Comparison of ENCODE assay signal across 1 cellular context in the genomic region with DNA sequence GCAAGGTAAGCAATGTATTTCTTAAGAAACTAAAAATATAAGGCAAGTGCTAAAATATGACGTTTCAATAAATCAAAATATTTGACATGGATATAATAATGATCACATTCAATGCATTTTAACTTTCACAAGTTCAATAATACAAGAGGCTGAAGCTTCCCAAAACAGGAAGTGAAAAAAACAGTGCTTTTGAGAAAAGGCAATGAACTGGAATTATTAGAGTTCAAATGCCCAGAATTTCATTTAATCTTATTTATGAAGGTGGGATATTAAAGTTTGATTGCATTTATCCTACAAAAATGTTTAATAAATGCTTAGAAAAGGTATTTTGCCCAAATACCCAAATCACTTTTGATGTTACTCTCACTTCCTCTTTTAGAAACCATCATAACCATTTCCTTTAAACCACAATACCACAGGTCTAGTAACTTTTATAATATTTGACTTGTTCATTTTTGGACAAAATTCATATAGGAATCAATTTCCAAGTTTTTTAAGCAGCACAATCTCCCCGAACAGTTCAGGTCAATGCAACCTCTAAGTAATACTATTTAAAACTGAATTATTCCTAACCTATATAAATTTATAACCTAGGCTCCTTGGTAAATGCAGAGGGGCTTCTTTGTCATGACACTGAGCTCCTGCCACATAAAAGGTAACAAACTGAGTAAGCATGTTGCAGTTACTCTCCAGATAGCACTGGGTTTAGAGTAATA.
TF ChIP-seq lines count a peak whose summit lies in the region.

No MANE protein-coding gene starts in this region.

TF ChIP-seq in K562, 482 proteins besides CTCF, POLR2A, EP300 and RAD21 (continued from another document):
- TF ChIP-seq, protein P1, sequence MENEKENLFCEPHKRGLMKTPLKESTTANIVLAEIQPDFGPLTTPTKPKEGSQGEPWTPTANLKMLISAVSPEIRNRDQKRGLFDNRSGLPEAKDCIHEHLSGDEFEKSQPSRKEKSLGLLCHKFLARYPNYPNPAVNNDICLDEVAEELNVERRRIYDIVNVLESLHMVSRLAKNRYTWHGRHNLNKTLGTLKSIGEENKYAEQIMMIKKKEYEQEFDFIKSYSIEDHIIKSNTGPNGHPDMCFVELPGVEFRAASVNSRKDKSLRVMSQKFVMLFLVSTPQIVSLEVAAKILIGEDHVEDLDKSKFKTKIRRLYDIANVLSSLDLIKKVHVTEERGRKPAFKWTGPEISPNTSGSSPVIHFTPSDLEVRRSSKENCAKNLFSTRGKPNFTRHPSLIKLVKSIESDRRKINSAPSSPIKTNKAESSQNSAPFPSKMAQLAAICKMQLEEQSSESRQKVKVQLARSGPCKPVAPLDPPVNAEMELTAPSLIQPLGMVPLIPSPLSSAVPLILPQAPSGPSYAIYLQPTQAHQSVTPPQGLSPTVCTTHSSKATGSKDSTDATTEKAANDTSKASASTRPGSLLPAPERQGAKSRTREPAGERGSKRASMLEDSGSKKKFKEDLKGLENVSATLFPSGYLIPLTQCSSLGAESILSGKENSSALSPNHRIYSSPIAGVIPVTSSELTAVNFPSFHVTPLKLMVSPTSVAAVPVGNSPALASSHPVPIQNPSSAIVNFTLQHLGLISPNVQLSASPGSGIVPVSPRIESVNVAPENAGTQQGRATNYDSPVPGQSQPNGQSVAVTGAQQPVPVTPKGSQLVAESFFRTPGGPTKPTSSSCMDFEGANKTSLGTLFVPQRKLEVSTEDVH (IDR thresholded peaks at IDR 0.05; ENCODE audit: low read depth, partially characterized antibody) = peak; percentile 18
- TF ChIP-seq HMGN3 (IDR thresholded peaks at IDR 0.05; ENCODE audit: borderline replicate concordance, extremely low read depth, insufficient read length, low read depth, low read length) (no peak), TGIF2 (CRISPR knock-in tag; IDR thresholded peaks at IDR 0.05) (no peak), ILK (tag; IDR thresholded peaks at IDR 0.05; ENCODE audit: borderline replicate concordance, low read depth) (no peak), SMARCA4 (IDR thresholded peaks at IDR 0.05) (peak; percentile 50; the same call in 1 of the 2 replicates), ELF2 (CRISPR knock-in tag; IDR thresholded peaks at IDR 0.05) (no peak)
- TF ChIP-seq, protein P2, sequence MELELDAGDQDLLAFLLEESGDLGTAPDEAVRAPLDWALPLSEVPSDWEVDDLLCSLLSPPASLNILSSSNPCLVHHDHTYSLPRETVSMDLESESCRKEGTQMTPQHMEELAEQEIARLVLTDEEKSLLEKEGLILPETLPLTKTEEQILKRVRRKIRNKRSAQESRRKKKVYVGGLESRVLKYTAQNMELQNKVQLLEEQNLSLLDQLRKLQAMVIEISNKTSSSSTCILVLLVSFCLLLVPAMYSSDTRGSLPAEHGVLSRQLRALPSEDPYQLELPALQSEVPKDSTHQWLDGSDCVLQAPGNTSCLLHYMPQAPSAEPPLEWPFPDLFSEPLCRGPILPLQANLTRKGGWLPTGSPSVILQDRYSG (tag; conservative IDR thresholded peaks at IDR 0.05; ENCODE audit: low read depth) = no peak
- TF ChIP-seq, protein P3, sequence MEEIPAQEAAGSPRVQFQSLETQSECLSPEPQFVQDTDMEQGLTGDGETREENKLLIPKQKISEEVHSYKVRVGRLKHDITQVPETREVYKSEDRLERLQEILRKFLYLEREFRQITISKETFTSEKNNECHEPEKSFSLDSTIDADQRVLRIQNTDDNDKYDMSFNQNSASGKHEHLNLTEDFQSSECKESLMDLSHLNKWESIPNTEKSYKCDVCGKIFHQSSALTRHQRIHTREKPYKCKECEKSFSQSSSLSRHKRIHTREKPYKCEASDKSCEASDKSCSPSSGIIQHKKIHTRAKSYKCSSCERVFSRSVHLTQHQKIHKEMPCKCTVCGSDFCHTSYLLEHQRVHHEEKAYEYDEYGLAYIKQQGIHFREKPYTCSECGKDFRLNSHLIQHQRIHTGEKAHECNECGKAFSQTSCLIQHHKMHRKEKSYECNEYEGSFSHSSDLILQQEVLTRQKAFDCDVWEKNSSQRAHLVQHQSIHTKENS (CRISPR knock-in tag; IDR thresholded peaks at IDR 0.05) = no peak
- TF ChIP-seq, protein P4, sequence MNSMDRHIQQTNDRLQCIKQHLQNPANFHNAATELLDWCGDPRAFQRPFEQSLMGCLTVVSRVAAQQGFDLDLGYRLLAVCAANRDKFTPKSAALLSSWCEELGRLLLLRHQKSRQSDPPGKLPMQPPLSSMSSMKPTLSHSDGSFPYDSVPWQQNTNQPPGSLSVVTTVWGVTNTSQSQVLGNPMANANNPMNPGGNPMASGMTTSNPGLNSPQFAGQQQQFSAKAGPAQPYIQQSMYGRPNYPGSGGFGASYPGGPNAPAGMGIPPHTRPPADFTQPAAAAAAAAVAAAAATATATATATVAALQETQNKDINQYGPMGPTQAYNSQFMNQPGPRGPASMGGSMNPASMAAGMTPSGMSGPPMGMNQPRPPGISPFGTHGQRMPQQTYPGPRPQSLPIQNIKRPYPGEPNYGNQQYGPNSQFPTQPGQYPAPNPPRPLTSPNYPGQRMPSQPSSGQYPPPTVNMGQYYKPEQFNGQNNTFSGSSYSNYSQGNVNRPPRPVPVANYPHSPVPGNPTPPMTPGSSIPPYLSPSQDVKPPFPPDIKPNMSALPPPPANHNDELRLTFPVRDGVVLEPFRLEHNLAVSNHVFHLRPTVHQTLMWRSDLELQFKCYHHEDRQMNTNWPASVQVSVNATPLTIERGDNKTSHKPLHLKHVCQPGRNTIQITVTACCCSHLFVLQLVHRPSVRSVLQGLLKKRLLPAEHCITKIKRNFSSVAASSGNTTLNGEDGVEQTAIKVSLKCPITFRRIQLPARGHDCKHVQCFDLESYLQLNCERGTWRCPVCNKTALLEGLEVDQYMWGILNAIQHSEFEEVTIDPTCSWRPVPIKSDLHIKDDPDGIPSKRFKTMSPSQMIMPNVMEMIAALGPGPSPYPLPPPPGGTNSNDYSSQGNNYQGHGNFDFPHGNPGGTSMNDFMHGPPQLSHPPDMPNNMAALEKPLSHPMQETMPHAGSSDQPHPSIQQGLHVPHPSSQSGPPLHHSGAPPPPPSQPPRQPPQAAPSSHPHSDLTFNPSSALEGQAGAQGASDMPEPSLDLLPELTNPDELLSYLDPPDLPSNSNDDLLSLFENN (IDR thresholded peaks at IDR 0.05; ENCODE audit: low read depth in 2 of 2, low read length in 2 of 2) = no peak
- TF ChIP-seq, protein P5, sequence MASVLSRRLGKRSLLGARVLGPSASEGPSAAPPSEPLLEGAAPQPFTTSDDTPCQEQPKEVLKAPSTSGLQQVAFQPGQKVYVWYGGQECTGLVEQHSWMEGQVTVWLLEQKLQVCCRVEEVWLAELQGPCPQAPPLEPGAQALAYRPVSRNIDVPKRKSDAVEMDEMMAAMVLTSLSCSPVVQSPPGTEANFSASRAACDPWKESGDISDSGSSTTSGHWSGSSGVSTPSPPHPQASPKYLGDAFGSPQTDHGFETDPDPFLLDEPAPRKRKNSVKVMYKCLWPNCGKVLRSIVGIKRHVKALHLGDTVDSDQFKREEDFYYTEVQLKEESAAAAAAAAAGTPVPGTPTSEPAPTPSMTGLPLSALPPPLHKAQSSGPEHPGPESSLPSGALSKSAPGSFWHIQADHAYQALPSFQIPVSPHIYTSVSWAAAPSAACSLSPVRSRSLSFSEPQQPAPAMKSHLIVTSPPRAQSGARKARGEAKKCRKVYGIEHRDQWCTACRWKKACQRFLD (CRISPR knock-in tag; IDR thresholded peaks at IDR 0.05) = peak; percentile 91
- TF ChIP-seq, protein P6, sequence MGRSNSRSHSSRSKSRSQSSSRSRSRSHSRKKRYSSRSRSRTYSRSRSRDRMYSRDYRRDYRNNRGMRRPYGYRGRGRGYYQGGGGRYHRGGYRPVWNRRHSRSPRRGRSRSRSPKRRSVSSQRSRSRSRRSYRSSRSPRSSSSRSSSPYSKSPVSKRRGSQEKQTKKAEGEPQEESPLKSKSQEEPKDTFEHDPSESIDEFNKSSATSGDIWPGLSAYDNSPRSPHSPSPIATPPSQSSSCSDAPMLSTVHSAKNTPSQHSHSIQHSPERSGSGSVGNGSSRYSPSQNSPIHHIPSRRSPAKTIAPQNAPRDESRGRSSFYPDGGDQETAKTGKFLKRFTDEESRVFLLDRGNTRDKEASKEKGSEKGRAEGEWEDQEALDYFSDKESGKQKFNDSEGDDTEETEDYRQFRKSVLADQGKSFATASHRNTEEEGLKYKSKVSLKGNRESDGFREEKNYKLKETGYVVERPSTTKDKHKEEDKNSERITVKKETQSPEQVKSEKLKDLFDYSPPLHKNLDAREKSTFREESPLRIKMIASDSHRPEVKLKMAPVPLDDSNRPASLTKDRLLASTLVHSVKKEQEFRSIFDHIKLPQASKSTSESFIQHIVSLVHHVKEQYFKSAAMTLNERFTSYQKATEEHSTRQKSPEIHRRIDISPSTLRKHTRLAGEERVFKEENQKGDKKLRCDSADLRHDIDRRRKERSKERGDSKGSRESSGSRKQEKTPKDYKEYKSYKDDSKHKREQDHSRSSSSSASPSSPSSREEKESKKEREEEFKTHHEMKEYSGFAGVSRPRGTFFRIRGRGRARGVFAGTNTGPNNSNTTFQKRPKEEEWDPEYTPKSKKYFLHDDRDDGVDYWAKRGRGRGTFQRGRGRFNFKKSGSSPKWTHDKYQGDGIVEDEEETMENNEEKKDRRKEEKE (IDR thresholded peaks at IDR 0.05; ENCODE audit: borderline replicate concordance in 1 of 2, control insufficient read depth in 1 of 2, low read depth in 2 of 2, low read length in 1 of 2) = no peak
